ENCODE assay signal across 13 cellular contexts in the genomic region with DNA sequence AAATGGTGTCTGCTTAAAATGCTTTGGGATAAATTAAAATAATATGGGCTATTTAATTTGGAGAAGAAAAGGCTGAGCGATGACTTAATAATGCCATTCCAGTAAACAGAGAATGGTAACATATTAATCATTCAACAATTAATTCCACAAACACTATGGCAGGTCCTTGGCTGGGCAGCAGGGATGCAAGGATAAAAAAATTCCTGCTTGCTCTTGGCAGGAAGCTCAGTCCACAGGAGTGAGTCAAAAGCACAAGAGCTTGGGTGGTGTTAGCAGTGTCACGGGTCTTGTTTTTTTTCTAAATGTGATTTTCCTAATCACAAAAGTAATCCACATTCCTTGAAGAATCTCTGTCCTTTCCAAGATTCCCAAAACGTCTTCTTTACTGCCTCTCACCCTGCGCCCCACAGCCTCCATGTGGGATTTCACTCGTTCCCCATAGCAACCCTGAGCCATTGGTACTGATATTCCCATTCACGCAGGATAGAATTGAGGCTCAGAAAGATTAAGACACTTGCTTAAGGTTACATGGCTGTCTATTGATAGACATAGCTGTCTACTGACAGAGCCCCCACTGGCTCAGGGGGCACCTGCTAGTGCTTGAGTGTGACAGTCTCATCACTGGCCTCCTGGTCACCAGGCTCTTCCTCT.
DNase-seq lines count a peak whose midpoint lies in the region; ATAC-seq and TF ChIP-seq lines count a peak whose summit lies in the region.
"Had no signal": no experiment of that assay in that cellular context is flagged by ENCODE, and none has a peak within 500 bp of the region (broad histone marks: within the 10 kb centered on the region; RNA-seq: fewer than 3 reads in every experiment).

No MANE protein-coding gene starts in this region.

- POLR2A ChIA-PET in activated CD4-positive, alpha-beta T cell treated with anti-CD3 and anti-CD28 coated beads, Interleukin-2, amount 10 ng/mL, durations not matched to agents 7 days and 5 days (lab: Charles Lee): no interaction called here

- peaks cover 3% of the 10 kb centered on the region for H3K36me3 ChIP-seq in colonic mucosa
- peaks cover 0 to 24% of the 10 kb centered on the region in 2 donors for H3K36me3 ChIP-seq in left lung
- H3K36me3 ChIP-seq in testis (ENCODE audit: low read depth, missing control alignments): no peaks in the 10 kb centered on the region
- no peaks in the 10 kb centered on the region for H3K36me3 ChIP-seq in gastrocnemius medialis

- H3K4me3 Mint-ChIP-seq in activated T-cell treated with anti-CD3 and anti-CD28 coated beads, Interleukin-2, amount 50 U/mL, for 24 hours: no peak overlapping the region
- no peak overlapping the region for H3K4me3 Mint-ChIP-seq in activated CD4-positive, alpha-beta T cell treated with anti-CD3 and anti-CD28 coated beads, Interleukin-2, amount 10 ng/mL, durations not matched to agents 7 days and 5 days
- H3K4me3 Mint-ChIP-seq: activated naive CD4-positive, alpha-beta T cell treated with anti-CD3 and anti-CD28 coated beads for 36 hours had no signal

- H3K4me1 Mint-ChIP-seq in activated T-cell treated with anti-CD3 and anti-CD28 coated beads, Interleukin-2, amount 50 U/mL, for 24 hours (ENCODE audit: low read depth): no peaks in the 10 kb centered on the region
- H3K4me1 Mint-ChIP-seq in activated CD4-positive, alpha-beta T cell treated with anti-CD3 and anti-CD28 coated beads, Interleukin-2, amount 10 ng/mL, durations not matched to agents 7 days and 5 days: no peaks in the 10 kb centered on the region

- H3K9me3 ChIP-seq in colonic mucosa (no peaks in the 10 kb centered on the region), left lung (no peaks in the 10 kb centered on the region), testis (no peaks in the 10 kb centered on the region), gastrocnemius medialis (no peaks in the 10 kb centered on the region)

- H3K27me3 ChIP-seq in colonic mucosa (no peaks in the 10 kb centered on the region), left lung (no peaks in the 10 kb centered on the region), testis (no peaks in the 10 kb centered on the region), gastrocnemius medialis (no peaks in the 10 kb centered on the region)

- no peaks in the 10 kb centered on the region for H3K9me3 Mint-ChIP-seq in activated T-cell treated with anti-CD3 and anti-CD28 coated beads, Interleukin-2, amount 50 U/mL, for 24 hours
- H3K9me3 Mint-ChIP-seq in activated CD4-positive, alpha-beta T cell treated with anti-CD3 and anti-CD28 coated beads, Interleukin-2, amount 10 ng/mL, durations not matched to agents 7 days and 5 days: no peaks in the 10 kb centered on the region
- H3K9me3 Mint-ChIP-seq: activated naive CD4-positive, alpha-beta T cell treated with anti-CD3 and anti-CD28 coated beads for 36 hours had no signal

- DNase-seq in HK-2 (ENCODE audit: unreplicated experiment) (peak; percentile 16), colonic mucosa (no peak), left lung (no peak), testis (peak; percentile 27), gastrocnemius medialis (no peak), DMS 273 (lab: John Stamatoyannopoulos, UW; ENCODE audit: unreplicated experiment) (no peak)
- DNase-seq in activated T-cell treated with anti-CD3 and anti-CD28 coated beads, Interleukin-2, amount 50 U/mL, for 24 hours: no peak
- DNase-seq in activated CD4-positive, alpha-beta T cell treated with anti-CD3 and anti-CD28 coated beads, Interleukin-2, amount 10 ng/mL, durations not matched to agents 7 days and 5 days: no peak
- DNase-seq: activated CD4-positive, CD25-positive, alpha-beta regulatory T cell; activated naive CD4-positive, alpha-beta T cell treated with anti-CD3 and anti-CD28 coated beads for 36 hours; DMS 273 treated with DMSO at 0.1 percent for 48 hours; H7; NCI-H1417 treated with DMSO at 0.1 percent for 48 hours had no signal

- ATAC-seq in left lung: peak; percentile 72
- no peak for ATAC-seq in gastrocnemius medialis

- no peak for TF ChIP-seq POLR2A in testis (IDR thresholded peaks at IDR 0.05)
- no peak for TF ChIP-seq POLR2A in gastrocnemius medialis (IDR thresholded peaks at IDR 0.05)

- in situ Hi-C loops in gastrocnemius medialis (cut with MboI; ENCODE audit: low sequenced_read_pairs in 4 of 4): no loop called here

- intact Hi-C loops in colonic mucosa (cut with DNase I) (no loop called here), left lung (cut with DNase I) (no loop called here), testis (cut with DNase I; ENCODE audit: low total_unique reads) (no loop called here), gastrocnemius medialis (cut with DNase I; ENCODE audit: low total_unique reads) (no loop called here)

- H3K27me3 Mint-ChIP-seq in activated T-cell treated with anti-CD3 and anti-CD28 coated beads, Interleukin-2, amount 50 U/mL, for 24 hours: no peaks in the 10 kb centered on the region
- H3K27me3 Mint-ChIP-seq in activated CD4-positive, alpha-beta T cell treated with anti-CD3 and anti-CD28 coated beads, Interleukin-2, amount 10 ng/mL, durations not matched to agents 7 days and 5 days: no peaks in the 10 kb centered on the region

- H3K9ac ChIP-seq in colonic mucosa (ENCODE audit: low read depth in 2 of 2, low read length in 2 of 2): no peak overlapping the region

- no peaks in the 10 kb centered on the region for H3K4me1 ChIP-seq in colonic mucosa
- H3K4me1 ChIP-seq in left lung: peaks cover 13 to 23% of the 10 kb centered on the region in 2 donors
- peaks cover 7% of the 10 kb centered on the region for H3K4me1 ChIP-seq in testis
- H3K4me1 ChIP-seq in gastrocnemius medialis: peaks cover 0 to 5% of the 10 kb centered on the region in 2 donors

- CTCF ChIA-PET in activated CD4-positive, alpha-beta T cell treated with anti-CD3 and anti-CD28 coated beads, Interleukin-2, amount 10 ng/mL, durations not matched to agents 7 days and 5 days (lab: Charles Lee): no interaction called here

- H3K27ac Mint-ChIP-seq in activated T-cell treated with anti-CD3 and anti-CD28 coated beads, Interleukin-2, amount 50 U/mL, for 24 hours: no peak overlapping the region
- H3K27ac Mint-ChIP-seq in activated CD4-positive, alpha-beta T cell treated with anti-CD3 and anti-CD28 coated beads, Interleukin-2, amount 10 ng/mL, durations not matched to agents 7 days and 5 days: no peak overlapping the region
- H3K27ac Mint-ChIP-seq: activated naive CD4-positive, alpha-beta T cell treated with anti-CD3 and anti-CD28 coated beads for 36 hours had no signal

- 54 to 73% methylated on average over 6 of the region's 6 CpGs for WGBS in testis, 2 donors

- H3K4me3 ChIP-seq in colonic mucosa (no peak overlapping the region), left lung (no peak overlapping the region), testis (no peak overlapping the region), gastrocnemius medialis (no peak overlapping the region)

- H3K27ac ChIP-seq in colonic mucosa: peak overlapping the region; percentile 33
- H3K27ac ChIP-seq in left lung: peak overlapping the region in 1 of 2 donors; percentile 72
- H3K27ac ChIP-seq in testis: no peak overlapping the region
- H3K27ac ChIP-seq in gastrocnemius medialis: no peak overlapping the region

- H3K36me3 Mint-ChIP-seq in activated T-cell treated with anti-CD3 and anti-CD28 coated beads, Interleukin-2, amount 50 U/mL, for 24 hours (ENCODE audit: low read depth): peaks cover 48% of the 10 kb centered on the region
- no peaks in the 10 kb centered on the region for H3K36me3 Mint-ChIP-seq in activated CD4-positive, alpha-beta T cell treated with anti-CD3 and anti-CD28 coated beads, Interleukin-2, amount 10 ng/mL, durations not matched to agents 7 days and 5 days (ENCODE audit: low read depth)

- TF ChIP-seq CTCF in colonic mucosa (IDR thresholded peaks at IDR 0.05) (no peak), left lung (IDR thresholded peaks at IDR 0.05) (no peak), testis (IDR thresholded peaks at IDR 0.05) (no peak), gastrocnemius medialis (IDR thresholded peaks at IDR 0.05 in 4 of 5, conservative IDR thresholded peaks at IDR 0.05 in 1 of 5) (no peak)

Comparison
In these comparisons a context has a peak if more than half of its experiments do, and no peak if none do; other contexts are left out.
1. DNase-seq: peak in HK-2 (single experiment) and testis (single experiment); none in colonic mucosa (single experiment), left lung (0 of 2), gastrocnemius medialis (0 of 2), DMS 273 (single experiment), activated T-cell treated with anti-CD3 and anti-CD28 coated beads, Interleukin-2, amount 50 U/mL, for 24 hours (single experiment) and activated CD4-positive, alpha-beta T cell treated with anti-CD3 and anti-CD28 coated beads, Interleukin-2, amount 10 ng/mL, durations not matched to agents 7 days and 5 days (single experiment).